In genomic region chr1:8873506-8874229, GRCh38 we compare ENCODE assay signal across 1 cellular context.
TF ChIP-seq lines count a peak whose summit lies in the region.

No MANE protein-coding gene starts in this region.

TF ChIP-seq in GM12878, 131 proteins besides CTCF, POLR2A, EP300 and RAD21:
- TF ChIP-seq PKNOX1 (IDR thresholded peaks at IDR 0.05) (peak; percentile 55), PRDM15 (CRISPR knock-in tag; IDR thresholded peaks at IDR 0.05) (no peak), PAX5 (IDR thresholded peaks at IDR 0.05; ENCODE audit: borderline replicate concordance, low read depth, low read length) (0 out of 2 replicates have a peak, but pooled peaks have one; percentile 15), POLR2AphosphoS5 (IDR thresholded peaks at IDR 0.05; ENCODE audit: low read length) (0 out of 2 replicates have a peak, but pooled peaks have one; percentile 6), BACH1 (IDR thresholded peaks at IDR 0.05; ENCODE audit: borderline replicate concordance) (peak; percentile 62), BRCA1 (IDR thresholded peaks at IDR 0.05; ENCODE audit: low read depth, low read length) (no peak), MXI1 (IDR thresholded peaks at IDR 0.05; ENCODE audit: low read depth, low read length) (peak; percentile 21; the same call in 1 of the 2 replicates)
